Comparison of ENCODE assay signal across 8 cellular contexts in genomic region chr1:2412773-2413494, GRCh38. TPM values are rescaled to one million over a fixed set of nuclear protein-coding genes. Genes with fewer than 3 reads are reported as not detected.
DNase-seq lines count a peak whose midpoint lies in the region; ATAC-seq and TF ChIP-seq lines count a peak whose summit lies in the region.

No MANE protein-coding gene starts in this region.

- peaks cover 40% of the 10 kb centered on the region for H3K4me1 Mint-ChIP-seq in activated CD4-positive, alpha-beta memory T cell treated with anti-CD3 and anti-CD28 coated beads, Interleukin-2, amount 10 ng/mL, durations not matched to agents 7 days and 5 days

- H3K4me3 ChIP-seq in HUES6 (ENCODE audit: low read depth, low read length) (peak overlapping the region; percentile 86), fibroblast of the aortic adventitia (ENCODE audit: low read depth, low read length) (peak overlapping the region; percentile 86), trophoblast cell (ENCODE audit: low read depth, low read length) (peak overlapping the region; percentile 89)

- H3K9me3 Mint-ChIP-seq in activated CD4-positive, alpha-beta memory T cell treated with anti-CD3 and anti-CD28 coated beads, Interleukin-2, amount 10 ng/mL, durations not matched to agents 7 days and 5 days: no peaks in the 10 kb centered on the region

- peak overlapping the region; percentile 86 for H4K91ac ChIP-seq in trophoblast cell (ENCODE audit: low read depth, low read length)

- peak; percentile 1 for TF ChIP-seq CTCF in fibroblast of the aortic adventitia (IDR thresholded peaks at IDR 0.05; ENCODE audit: insufficient read depth, low read length)

- no peak overlapping the region for H2BK12ac ChIP-seq in trophoblast cell (ENCODE audit: low read length)

- peak overlapping the region; percentile 22 for H3K4ac ChIP-seq in trophoblast cell (ENCODE audit: low read depth, low read length)

- H3K4me2 ChIP-seq in trophoblast cell (ENCODE audit: low read length): peak overlapping the region; percentile 97

- H3K4me1 ChIP-seq in HUES6 (ENCODE audit: control insufficient read depth, insufficient read depth, low read length) (peaks cover 10% of the 10 kb centered on the region), trophoblast cell (ENCODE audit: control insufficient read depth in 1 of 2, insufficient read depth in 2 of 2, low read length in 2 of 2) (peaks cover 14 to 20% of the 10 kb centered on the region in 2 experiments)

- peaks cover 12% of the 10 kb centered on the region for H3K79me1 ChIP-seq in trophoblast cell (ENCODE audit: low read length)

- WGBS in trophoblast cell (ENCODE audit: extremely low coverage, insufficient coverage, insufficient read length): no CpG with 5 or more reads among the region's 66 CpGs

- H2BK5ac ChIP-seq in trophoblast cell (ENCODE audit: low read depth, low read length, poor library complexity): no peak overlapping the region

- H3K27ac Mint-ChIP-seq in activated CD4-positive, alpha-beta memory T cell treated with anti-CD3 and anti-CD28 coated beads, Interleukin-2, amount 10 ng/mL, durations not matched to agents 7 days and 5 days: peak overlapping the region; percentile 94

- H3K79me2 ChIP-seq in trophoblast cell (ENCODE audit: control insufficient read depth, insufficient read depth, low read length, poor library complexity): peaks cover 9% of the 10 kb centered on the region

- H2AK5ac ChIP-seq in trophoblast cell (ENCODE audit: low read length): peak overlapping the region; percentile 38

- peak overlapping the region; percentile 78 for H4K12ac ChIP-seq in trophoblast cell (ENCODE audit: low read depth, low read length)

- peaks cover 20% of the 10 kb centered on the region for H3K36me3 ChIP-seq in HUES6 (ENCODE audit: control insufficient read depth, insufficient read depth, low read length)
- H3K36me3 ChIP-seq in trophoblast cell (ENCODE audit: control insufficient read depth in 1 of 2, insufficient read depth in 2 of 2, low read length in 2 of 2): peaks cover 15 to 17% of the 10 kb centered on the region in 2 experiments

- H3K18ac ChIP-seq in trophoblast cell (ENCODE audit: low read length): peak overlapping the region; percentile 91

- H3K27me3 ChIP-seq in HUES6 (ENCODE audit: control insufficient read depth, insufficient read depth, low read length) (peaks cover 6% of the 10 kb centered on the region; the same call in 1 of the 2 replicates), trophoblast cell (ENCODE audit: insufficient read depth, low read length) (no peaks in the 10 kb centered on the region)

- peak overlapping the region; percentile 82 for H3K27ac ChIP-seq in HUES6 (ENCODE audit: low read depth, low read length)
- H3K27ac ChIP-seq in trophoblast cell (ENCODE audit: low read depth, low read length): no peak overlapping the region

- H3K36me3 Mint-ChIP-seq in activated CD4-positive, alpha-beta memory T cell treated with anti-CD3 and anti-CD28 coated beads, Interleukin-2, amount 10 ng/mL, durations not matched to agents 7 days and 5 days (ENCODE audit: low read depth): peaks cover 4% of the 10 kb centered on the region

- CTCF ChIA-PET in activated CD4-positive, alpha-beta memory T cell treated with anti-CD3 and anti-CD28 coated beads, Interleukin-2, amount 10 ng/mL, durations not matched to agents 7 days and 5 days (lab: Charles Lee): interaction anchor here (1.0 to 1.8 kb wide), 6 partner anchors 111 to 218 kb away, joined by 3 to 13 read pairs (median 4); partner anchors contain the start of gene FAAP20

- H2AFZ ChIP-seq in trophoblast cell (ENCODE audit: insufficient read depth, low read length, poor library complexity): peak overlapping the region; percentile 61

- H3K23ac ChIP-seq in trophoblast cell (ENCODE audit: low read length): no peak overlapping the region

- H2BK120ac ChIP-seq in trophoblast cell (ENCODE audit: insufficient read depth, low read length, poor library complexity): peak overlapping the region; percentile 57

- peak overlapping the region; percentile 78 for H3K14ac ChIP-seq in trophoblast cell (ENCODE audit: low read length)

- peak overlapping the region; percentile 85 for H3K4me3 Mint-ChIP-seq in activated CD4-positive, alpha-beta memory T cell treated with anti-CD3 and anti-CD28 coated beads, Interleukin-2, amount 10 ng/mL, durations not matched to agents 7 days and 5 days

- H3K9me3 ChIP-seq in HUES6 (ENCODE audit: control insufficient read depth, insufficient read depth, low read depth, low read length) (no peaks in the 10 kb centered on the region), trophoblast cell (ENCODE audit: insufficient read depth, low read depth, low read length) (no peaks in the 10 kb centered on the region)

- POLR2A ChIA-PET in activated CD4-positive, alpha-beta memory T cell treated with anti-CD3 and anti-CD28 coated beads, Interleukin-2, amount 10 ng/mL, durations not matched to agents 7 days and 5 days (lab: Charles Lee): interaction anchor here (0.7 to 3.6 kb wide), 9 partner anchors 19 to 218 kb away, joined by 3 to 21 read pairs (median 4); partner anchors contain the start of genes FAAP20, MORN1, PANK4 and PRXL2B

- DNase-seq in SIG-M5 treated with dmso at 0.1 percent for 504 hours (lab: John Stamatoyannopoulos, UW; ENCODE audit: unreplicated experiment) (peak; percentile 53), SIG-M5 (lab: John Stamatoyannopoulos, UW) (no peak), fibroblast of the aortic adventitia (ENCODE audit: low read depth) (peak; percentile 40), trophoblast cell (peak; percentile 17 to 57), NCI-H1694 (lab: John Stamatoyannopoulos, UW) (no peak)
- DNase-seq in activated CD4-positive, alpha-beta memory T cell treated with anti-CD3 and anti-CD28 coated beads, Interleukin-2, amount 10 ng/mL, durations not matched to agents 7 days and 5 days: peak; percentile 28

- no peaks in the 10 kb centered on the region for H3K27me3 Mint-ChIP-seq in activated CD4-positive, alpha-beta memory T cell treated with anti-CD3 and anti-CD28 coated beads, Interleukin-2, amount 10 ng/mL, durations not matched to agents 7 days and 5 days

- ATAC-seq in GM21528 (IDR thresholded peaks at IDR 0.05; ENCODE audit: low FRiP score, unreplicated experiment): peak; percentile 26

- H4K8ac ChIP-seq in trophoblast cell (ENCODE audit: low read depth, low read length): peak overlapping the region; percentile 85

- H3K9ac ChIP-seq in HUES6 (ENCODE audit: low read length) (peak overlapping the region; percentile 82), trophoblast cell (ENCODE audit: low read length) (peak overlapping the region; percentile 68)

RNA-seq across cellular contexts. Expression of gene PEX10, which starts 0.6 kb away (rescaled TPM):
- 1 to 10 TPM; 6.8 to 9.5 TPM for total RNA-seq in activated CD4-positive, alpha-beta memory T cell treated with anti-CD3 and anti-CD28 coated beads, Interleukin-2, amount 10 ng/mL, durations not matched to agents 7 days and 5 days
- total RNA-seq in fibroblast of the aortic adventitia (ENCODE audit: low replicate concordance): 12.8 and 24.9 TPM in 2 replicates
- 9.4 and 9.5 TPM in 2 replicates for polyA plus RNA-seq in trophoblast cell (2013)

RNA-seq across cellular contexts. Expression of gene RER1, which starts 21.3 kb away (rescaled TPM):
- 100 to 1,000 TPM; 151 to 160 TPM for total RNA-seq in activated CD4-positive, alpha-beta memory T cell treated with anti-CD3 and anti-CD28 coated beads, Interleukin-2, amount 10 ng/mL, durations not matched to agents 7 days and 5 days
- total RNA-seq in fibroblast of the aortic adventitia (ENCODE audit: low replicate concordance): 98.1 and 439 TPM in 2 replicates
- polyA plus RNA-seq in trophoblast cell (2013): 186 and 190 TPM in 2 replicates

RNA-seq across cellular contexts. Expression of gene MORN1, which starts 21.6 kb away (rescaled TPM):
- 1 to 10 TPM; 6.2 to 6.3 TPM for total RNA-seq in activated CD4-positive, alpha-beta memory T cell treated with anti-CD3 and anti-CD28 coated beads, Interleukin-2, amount 10 ng/mL, durations not matched to agents 7 days and 5 days
- total RNA-seq in fibroblast of the aortic adventitia (ENCODE audit: low replicate concordance): 8.2 and 11.8 TPM in 2 replicates
- polyA plus RNA-seq in trophoblast cell (2013): 3.2 and 3.5 TPM in 2 replicates

Comparison
In these comparisons a context has a peak if more than half of its experiments do, and no peak if none do; other contexts are left out.
1. DNase-seq: peak in SIG-M5 treated with dmso at 0.1 percent for 504 hours (single experiment), activated CD4-positive, alpha-beta memory T cell treated with anti-CD3 and anti-CD28 coated beads, Interleukin-2, amount 10 ng/mL, durations not matched to agents 7 days and 5 days (single experiment), fibroblast of the aortic adventitia (single experiment) and trophoblast cell (2 of 2); none in SIG-M5 (single experiment) and NCI-H1694 (single experiment).
2. Peak in every context shown above with its lines, with median percentiles within 50 percentile points of each other: H3K4me3 ChIP-seq.